1 cellular context compared by ENCODE assay signal in the genomic region with DNA sequence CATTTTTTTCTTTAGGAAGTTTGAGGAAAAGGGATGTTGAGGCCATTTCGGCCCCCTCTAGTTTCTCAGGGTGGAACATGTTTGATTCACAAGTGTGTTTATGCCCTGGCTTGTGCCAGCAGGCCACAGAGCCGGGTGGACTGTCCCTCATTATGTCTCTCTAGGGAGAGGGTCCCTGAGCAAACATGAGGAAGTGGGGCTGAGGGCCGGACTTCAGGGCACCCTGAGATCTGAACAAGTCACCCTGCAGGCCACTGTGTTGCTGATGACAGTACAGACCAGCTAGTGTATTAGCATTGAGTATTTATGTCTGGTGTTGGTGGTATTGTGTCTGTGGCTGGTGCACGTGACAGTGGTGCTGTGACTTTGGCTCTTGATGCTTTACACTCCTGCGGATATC.
TF ChIP-seq lines count a peak whose summit lies in the region.

No MANE protein-coding gene starts in this region.

TF ChIP-seq in GM23338, 12 proteins besides CTCF, POLR2A, EP300 and RAD21:
- TF ChIP-seq POLR2AphosphoS5 (IDR thresholded peaks at IDR 0.05; ENCODE audit: low read depth) (no peak), STAT1 (IDR thresholded peaks at IDR 0.05; ENCODE audit: unreplicated experiment) (no peak), ZNF331 (CRISPR knock-in tag; IDR thresholded peaks at IDR 0.05; ENCODE audit: low read depth) (no peak), JUNB (IDR thresholded peaks at IDR 0.05; ENCODE audit: unreplicated experiment) (no peak), NANOG (IDR thresholded peaks at IDR 0.05; ENCODE audit: borderline replicate concordance) (no peak), EZH2phosphoT487 (IDR thresholded peaks at IDR 0.05; ENCODE audit: unreplicated experiment) (no peak), CREB1 (CRISPR knock-in tag; IDR thresholded peaks at IDR 0.05; ENCODE audit: low read depth) (no peak)
